7 cellular contexts compared by ENCODE assay signal in genomic region chr12:108634225-108634795, GRCh38.
A peak's percentile ranks its signal among the peaks of the same experiment; 100 is the strongest.
DNase-seq lines count a peak whose midpoint lies in the region; ATAC-seq and TF ChIP-seq lines count a peak whose summit lies in the region.

No MANE protein-coding gene starts in this region.

- H3K4me3 Mint-ChIP-seq in central memory CD8-positive, alpha-beta T cell: peak overlapping the region; percentile 90

- H3K4me1 Mint-ChIP-seq in central memory CD8-positive, alpha-beta T cell: peaks cover 53% of the 10 kb centered on the region

- H3K27ac Mint-ChIP-seq in central memory CD8-positive, alpha-beta T cell (ENCODE audit: low read depth): peak overlapping the region; percentile 99

- no peaks in the 10 kb centered on the region for H3K9me3 Mint-ChIP-seq in central memory CD8-positive, alpha-beta T cell

- H2AFZ ChIP-seq in OCI-LY3 (ENCODE audit: low read depth, low read length): no peak overlapping the region

- peaks cover 33% of the 10 kb centered on the region for H3K36me3 Mint-ChIP-seq in central memory CD8-positive, alpha-beta T cell (ENCODE audit: insufficient read depth)

- peaks cover 86% of the 10 kb centered on the region for H3K4me1 ChIP-seq in OCI-LY3 (ENCODE audit: low read length)

- no peaks in the 10 kb centered on the region for H3K27me3 Mint-ChIP-seq in central memory CD8-positive, alpha-beta T cell

- no peaks in the 10 kb centered on the region for H3K9me3 ChIP-seq in OCI-LY3 (ENCODE audit: insufficient read depth, low read length)

- peak overlapping the region; percentile 71 for H3K4me2 ChIP-seq in OCI-LY3 (ENCODE audit: low read length)

- TF ChIP-seq CTCF in OCI-LY3 (IDR thresholded peaks at IDR 0.05; ENCODE audit: low read depth, low read length): peak; percentile 25

- no peaks in the 10 kb centered on the region for H3K79me2 ChIP-seq in OCI-LY3 (ENCODE audit: low read length)

- no peaks in the 10 kb centered on the region for H3K36me3 ChIP-seq in OCI-LY3 (replicated peaks; ENCODE audit: low read depth, low read length)

- peak overlapping the region; percentile 63 for H3K9ac ChIP-seq in OCI-LY3 (ENCODE audit: low read length)

- DNase-seq in HUDEP-2 (lab: John Stamatoyannopoulos, UW; ENCODE audit: unreplicated experiment in 76 of 76) (peak in 74 of 76 experiments; percentile 20 to 89 (median 69)), iPS-NIHi7 (ENCODE audit: extremely low spot score) (no peak), NCI-H2196 treated with DMSO at 0.1 percent for 48 hours (lab: John Stamatoyannopoulos, UW; ENCODE audit: unreplicated experiment) (no peak)
- DNase-seq in central memory CD8-positive, alpha-beta T cell (ENCODE audit: low spot score in 2 of 2): peak in 1 of 2 donors; percentile 37
- peak; percentile 56 for DNase-seq in stimulated activated CD4-positive, alpha-beta T cell treated with anti-CD3 and anti-CD28 coated beads, Interleukin-4, amount 100 ng/mL, for 24 hours

- H3K27me3 ChIP-seq in OCI-LY3 (ENCODE audit: low read depth, low read length): peaks cover 3% of the 10 kb centered on the region; the same call in 1 of the 2 replicates

- ATAC-seq in central memory CD8-positive, alpha-beta T cell (replicated peaks; ENCODE audit: extremely low read depth, poor library complexity, severe bottlenecking): no peak
- ATAC-seq in GM21825 (IDR thresholded peaks at IDR 0.05; ENCODE audit: unreplicated experiment): no peak

- H3K4me3 ChIP-seq in OCI-LY3 (ENCODE audit: low read length): peak overlapping the region; percentile 68

- no peaks in the 10 kb centered on the region for H4K20me1 ChIP-seq in OCI-LY3 (ENCODE audit: insufficient read depth, low read length)

- peak overlapping the region; percentile 90 for H3K27ac ChIP-seq in OCI-LY3 (ENCODE audit: low read length)

Comparison
In these comparisons a context has a peak if more than half of its experiments do, and no peak if none do; other contexts are left out.
1. DNase-seq: peak in HUDEP-2 (74 of 76) and stimulated activated CD4-positive, alpha-beta T cell treated with anti-CD3 and anti-CD28 coated beads, Interleukin-4, amount 100 ng/mL, for 24 hours (single experiment); none in iPS-NIHi7 (single experiment) and NCI-H2196 treated with DMSO at 0.1 percent for 48 hours (single experiment).